ENCODE assay signal across 14 cellular contexts in the genomic region with DNA sequence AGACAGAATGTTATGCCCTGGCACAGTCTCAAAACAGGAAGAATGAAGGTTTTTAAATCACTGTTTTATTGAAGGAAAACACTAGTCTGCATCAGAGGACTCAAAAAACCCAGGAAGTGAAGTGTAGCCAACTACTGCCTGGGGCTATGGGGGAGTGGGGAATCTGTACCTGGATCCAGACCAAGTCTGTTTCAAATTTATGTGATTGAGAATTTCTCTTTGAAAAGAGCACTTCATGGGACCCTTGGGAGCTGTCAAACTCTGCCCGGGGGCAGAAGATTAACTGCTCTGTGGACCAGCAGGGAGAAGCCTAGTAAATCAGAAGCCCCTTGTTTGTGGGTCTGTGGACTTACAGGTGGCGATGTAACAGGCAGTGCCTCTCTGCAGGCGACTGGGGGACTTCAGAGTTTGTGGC. TPM values are rescaled to one million over a fixed set of nuclear protein-coding genes. Genes with fewer than 3 reads are reported as not detected.
DNase-seq lines count a peak whose midpoint lies in the region; ATAC-seq, FAIRE-seq and TF ChIP-seq lines count a peak whose summit lies in the region.
"Had no signal": no experiment of that assay in that cellular context is flagged by ENCODE, and none has a peak within 500 bp of the region (broad histone marks: within the 10 kb centered on the region; RNA-seq: fewer than 3 reads in every experiment).

No MANE protein-coding gene starts in this region.

- H3K27ac ChIP-seq in breast epithelium (no peak overlapping the region), right lobe of liver (no peak overlapping the region), upper lobe of right lung (no peak overlapping the region), ovary (no peak overlapping the region)
- H3K27ac ChIP-seq: pancreas had no signal

- H3K4me3 ChIP-seq in breast epithelium (no peak overlapping the region), fibroblast of pulmonary artery (replicated peaks; ENCODE audit: low read depth, low read length) (no peak overlapping the region), right lobe of liver (no peak overlapping the region), upper lobe of right lung (no peak overlapping the region), ovary (no peak overlapping the region)
- H3K4me3 ChIP-seq: pancreas had no signal

- H3K27me3 ChIP-seq in breast epithelium (no peaks in the 10 kb centered on the region), right lobe of liver (no peaks in the 10 kb centered on the region), upper lobe of right lung (no peaks in the 10 kb centered on the region), ovary (no peaks in the 10 kb centered on the region)
- H3K27me3 ChIP-seq: foreskin keratinocyte, pancreas had no signal

- H3K36me3 ChIP-seq in breast epithelium, result no peaks in the 10 kb centered on the region
- H3K36me3 ChIP-seq in right lobe of liver, result no peaks in the 10 kb centered on the region
- no peaks in the 10 kb centered on the region for H3K36me3 ChIP-seq in upper lobe of right lung
- no peaks in the 10 kb centered on the region for H3K36me3 ChIP-seq in ovary
- H3K36me3 ChIP-seq: pancreas had no signal

- peak; percentile 21 for DNase-seq in MCF 10A (ENCODE audit: unreplicated experiment)
- no peak for DNase-seq in breast epithelium (ENCODE audit: low spot score in 2 of 2)
- DNase-seq in NCI-H345 (lab: John Stamatoyannopoulos, UW), result peak; percentile 57
- DNase-seq in fibroblast of pulmonary artery (ENCODE audit: low read depth), result peak; percentile 33
- no peak for DNase-seq in urothelium cell line (ENCODE audit: low spot score)
- no peak for DNase-seq in right lobe of liver
- DNase-seq in upper lobe of right lung, result no peak
- DNase-seq in ovary, result no peak
- DNase-seq: activated effector memory CD4-positive, alpha-beta T cell treated with anti-CD3 and anti-CD28 coated beads, Interleukin-2, amount 50 U/mL, for 16 hours; foreskin keratinocyte; KG1; pancreas; stimulated activated CD4-positive, alpha-beta T cell treated with anti-CD3 and anti-CD28 coated beads, Interleukin-2, amount 100 ng/mL, for 48 hours; stimulated activated naive CD8-positive, alpha-beta T cell treated with anti-CD3 and anti-CD28 coated beads, Interleukin-15, amount 100 ng/mL, for 72 hours had no signal

- TF ChIP-seq CTCF in MCF 10A (IDR thresholded peaks at IDR 0.05; ENCODE audit: unreplicated experiment) (no peak), breast epithelium (IDR thresholded peaks at IDR 0.05) (no peak), fibroblast of pulmonary artery (IDR thresholded peaks at IDR 0.05; ENCODE audit: low read length, missing control alignments) (no peak), right lobe of liver (IDR thresholded peaks at IDR 0.05) (no peak), upper lobe of right lung (IDR thresholded peaks at IDR 0.05) (no peak), ovary (IDR thresholded peaks at IDR 0.05) (no peak)

- H3K4me1 Mint-ChIP-seq in MCF 10A (ENCODE audit: insufficient read depth, unreplicated experiment), result peaks cover 22% of the 10 kb centered on the region
- H3K4me1 Mint-ChIP-seq: stimulated activated naive CD8-positive, alpha-beta T cell treated with anti-CD3 and anti-CD28 coated beads, Interleukin-15, amount 100 ng/mL, for 72 hours had no signal

- POLR2A ChIA-PET in MCF 10A (lab: Yijun Ruan, JAX), result interaction anchor here (0.7 kb wide), 1 partner anchor 258 kb away, joined by 3 read pairs; no protein-coding TSS in a partner anchor

- intact Hi-C loops in MCF 10A (cut with micrococcal nuclease) (no loop called here), breast epithelium (cut with DNase I; ENCODE audit: low total_unique reads) (no loop called here), right lobe of liver (cut with DNase I) (no loop called here), upper lobe of right lung (cut with DNase I) (no loop called here), ovary (cut with DNase I) (no loop called here)

- H3K27ac Mint-ChIP-seq in MCF 10A (ENCODE audit: low read depth, unreplicated experiment), result no peak overlapping the region
- H3K27ac Mint-ChIP-seq: stimulated activated naive CD8-positive, alpha-beta T cell treated with anti-CD3 and anti-CD28 coated beads, Interleukin-15, amount 100 ng/mL, for 72 hours had no signal

- no peak for FAIRE-seq in urothelium cell line (lab: Jason Lieb, UNC)
- FAIRE-seq: pancreas had no signal

- H3K9me3 Mint-ChIP-seq in MCF 10A (ENCODE audit: unreplicated experiment), result no peaks in the 10 kb centered on the region
- H3K9me3 Mint-ChIP-seq: stimulated activated naive CD8-positive, alpha-beta T cell treated with anti-CD3 and anti-CD28 coated beads, Interleukin-15, amount 100 ng/mL, for 72 hours had no signal

- no peak overlapping the region for H3K4me3 Mint-ChIP-seq in MCF 10A (ENCODE audit: unreplicated experiment)
- H3K4me3 Mint-ChIP-seq: stimulated activated naive CD8-positive, alpha-beta T cell treated with anti-CD3 and anti-CD28 coated beads, Interleukin-15, amount 100 ng/mL, for 72 hours had no signal

- no peaks in the 10 kb centered on the region for H3K27me3 Mint-ChIP-seq in MCF 10A (ENCODE audit: insufficient read depth, unreplicated experiment)

- ATAC-seq in right lobe of liver (no peak), upper lobe of right lung (no peak)
- ATAC-seq: foreskin keratinocyte; stimulated activated naive CD8-positive, alpha-beta T cell treated with anti-CD3 and anti-CD28 coated beads, Interleukin-15, amount 100 ng/mL, for 72 hours had no signal

- H3K4me1 ChIP-seq in breast epithelium (no peaks in the 10 kb centered on the region), right lobe of liver (no peaks in the 10 kb centered on the region), upper lobe of right lung (no peaks in the 10 kb centered on the region), ovary (ENCODE audit: insufficient read depth) (no peaks in the 10 kb centered on the region)
- H3K4me1 ChIP-seq: pancreas had no signal

- no TSS peak for BruUV-seq in MCF 10A (replicated peaks; lab: Mats Ljungman, UMichigan)

- TF ChIP-seq EP300 in ovary (IDR thresholded peaks at IDR 0.05), result no peak

- H3K36me3 Mint-ChIP-seq in MCF 10A (ENCODE audit: insufficient read depth, unreplicated experiment), result no peaks in the 10 kb centered on the region

- WGBS in right lobe of liver (ENCODE audit: insufficient coverage, low coverage, low lambda C conversion rate, missing lambda C conversion rate), result 25% methylated on average over 3 of the region's 3 CpGs
- 41 to 55% (median 44%) methylated on average over 3 of the region's 3 CpGs for WGBS in ovary, 3 donors

- H3K9me3 ChIP-seq in breast epithelium, result no peaks in the 10 kb centered on the region
- peaks cover 0 to 3% (median 0%) of the 10 kb centered on the region in 4 donors for H3K9me3 ChIP-seq in right lobe of liver
- no peaks in the 10 kb centered on the region for H3K9me3 ChIP-seq in upper lobe of right lung
- no peaks in the 10 kb centered on the region for H3K9me3 ChIP-seq in ovary
- H3K9me3 ChIP-seq: pancreas had no signal

- no peak for TF ChIP-seq POLR2A in breast epithelium (IDR thresholded peaks at IDR 0.05)
- no peak for TF ChIP-seq POLR2A in right lobe of liver (IDR thresholded peaks at IDR 0.05)
- TF ChIP-seq POLR2A in ovary (IDR thresholded peaks at IDR 0.05), result no peak

- CTCF ChIA-PET in MCF 10A (lab: Yijun Ruan, JAX), result interaction anchor here (1.1 kb wide), 1 partner anchor 73 kb away, joined by 6 read pairs; no protein-coding TSS in a partner anchor

RNA-seq across cellular contexts. Expression of gene TANC1, which starts 45.3 kb away (rescaled TPM):
- 31.0 and 35.3 TPM in 2 replicates for total RNA-seq in MCF 10A (2022)
- total RNA-seq in breast epithelium, result 10 to 100 TPM; 18.9 to 62.3 (median 58.4) TPM
- total RNA-seq in right lobe of liver, result 10 to 100 TPM in 4 of 6 experiments, 1 to 10 TPM in 2; 4.0 to 12.7 (median 11.3) TPM
- 60.4 TPM for total RNA-seq in upper lobe of right lung
- 10 to 100 TPM; 23.2 to 39.2 (median 25.9) TPM for total RNA-seq in ovary
- 10 to 100 TPM; 12.2 to 17.0 TPM for polyA plus RNA-seq in ovary

Comparison
In these comparisons a context has a peak if more than half of its experiments do, and no peak if none do; other contexts are left out.
1. DNase-seq: peak in MCF 10A (single experiment), NCI-H345 (single experiment) and fibroblast of pulmonary artery (single experiment); none in breast epithelium (0 of 2), urothelium cell line (single experiment), right lobe of liver (0 of 3), upper lobe of right lung (single experiment) and ovary (0 of 5).